Comparison of ENCODE assay signal across 20 cellular contexts in genomic region chr19:5447700-5448311, GRCh38. TPM values are rescaled to one million over a fixed set of nuclear protein-coding genes. Genes with fewer than 3 reads are reported as not detected.
DNase-seq lines count a peak whose midpoint lies in the region; ATAC-seq, FAIRE-seq and TF ChIP-seq lines count a peak whose summit lies in the region.
"Had no signal": no experiment of that assay in that cellular context is flagged by ENCODE, and none has a peak within 500 bp of the region (broad histone marks: within the 10 kb centered on the region; RNA-seq: fewer than 3 reads in every experiment).

No MANE protein-coding gene starts in this region.

- H3K27me3 ChIP-seq in A673 (replicated peaks; ENCODE audit: insufficient read depth, low read depth, low read length, poor library complexity) (no peaks in the 10 kb centered on the region), K562 (ENCODE audit: control insufficient read depth in 2 of 2, insufficient read depth in 2 of 2, low read length in 2 of 2) (peaks cover 14 to 36% of the 10 kb centered on the region in 2 experiments), aorta (ENCODE audit: control insufficient read depth in 1 of 2, insufficient read depth in 2 of 2, low read length in 1 of 2) (no peaks in the 10 kb centered on the region)

- H3K36me3 ChIP-seq in A673 (ENCODE audit: insufficient read depth, low read length, poor library complexity, severe bottlenecking) (no peaks in the 10 kb centered on the region), K562 (ENCODE audit: control insufficient read depth, insufficient read depth, low read length) (no peaks in the 10 kb centered on the region), aorta (ENCODE audit: control insufficient read depth in 1 of 2, insufficient read depth in 2 of 2, low read length in 1 of 2) (no peaks in the 10 kb centered on the region)
- H3K36me3 ChIP-seq: spleen, suprapubic skin had no signal

- no peak for TF ChIP-seq EP300 in K562 (IDR thresholded peaks at IDR 0.05; ENCODE audit: low read length)

- in situ Hi-C loops in K562 (cut with MboI): no loop called here

- DNase-seq in A673 (ENCODE audit: low spot score) (peak; percentile 42), EH (ENCODE audit: low read depth) (peak; percentile 23), NCI-H2171 (lab: John Stamatoyannopoulos, UW) (peak; percentile 71), K562 (ENCODE audit: extremely low read depth in 1 of 4, low spot score in 3 of 4) (no peak), CD1c-positive myeloid dendritic cell (ENCODE audit: extremely low spot score) (no peak), aorta (no peak)
- DNase-seq: activated CD4-positive, alpha-beta memory T cell treated with anti-CD3 and anti-CD28 coated beads for 36 hours; activated naive CD4-positive, alpha-beta T cell treated with anti-CD3 and anti-CD28 coated beads, Interleukin-2, amount 10 ng/mL, durations not matched to agents 7 days and 5 days; activated T-cell treated with anti-CD3 and anti-CD28 coated beads, Interleukin-2, amount 50 U/mL, for 24 hours; AML-193; MM.1S; spleen; T-helper 17 cell had no signal

- H3K79me2 ChIP-seq in K562 (ENCODE audit: control insufficient read depth, insufficient read depth, low read length): no peaks in the 10 kb centered on the region

- no peak for ATAC-seq in K562
- no peak for ATAC-seq in HG03378 (IDR thresholded peaks at IDR 0.05; ENCODE audit: unreplicated experiment)
- ATAC-seq in HG03565 (IDR thresholded peaks at IDR 0.05; ENCODE audit: unreplicated experiment): no peak
- ATAC-seq in aorta (ENCODE audit: low FRiP score): no peak
- ATAC-seq: body of pancreas, T-helper 17 cell had no signal

- CTCF ChIA-PET in A673 (lab: Charles Lee) (interaction anchor here (0.7 kb wide), 1 partner anchor 134 kb away, joined by 6 read pairs; no protein-coding TSS in a partner anchor), K562 (lab: Yijun Ruan, JAX; ENCODE audit: low intra/inter-chr PET ratio) (no interaction called here)

- H3K9ac ChIP-seq in K562 (ENCODE audit: insufficient read depth in 1 of 2, low read depth in 2 of 2, low read length in 2 of 2): no peak overlapping the region

- H3K4me2 ChIP-seq in K562 (ENCODE audit: insufficient read depth, low read length): no peak overlapping the region

- H3K4me1 ChIP-seq in A673 (ENCODE audit: insufficient read depth, low read length, poor library complexity, severe bottlenecking) (no peaks in the 10 kb centered on the region), K562 (replicated peaks in 1 of 2; ENCODE audit: control insufficient read depth in 2 of 2, insufficient read depth in 2 of 2, low read length in 2 of 2) (peaks cover 0 to 5% of the 10 kb centered on the region in 2 experiments; a peak in 1 of 5 replicates), aorta (ENCODE audit: control insufficient read depth in 1 of 2, insufficient read depth in 2 of 2, low read length in 2 of 2) (no peaks in the 10 kb centered on the region)
- H3K4me1 ChIP-seq: body of pancreas, spleen, suprapubic skin had no signal

- TF ChIP-seq POLR2A in K562 (conservative IDR thresholded peaks at IDR 0.05): no peak

- H3K27ac ChIP-seq in A673 (ENCODE audit: low read depth, low read length, poor library complexity, severe bottlenecking) (no peak overlapping the region), K562 (ENCODE audit: extremely low read depth, low read depth, low read length) (no peak overlapping the region), aorta (ENCODE audit: low read depth in 1 of 2, low read length in 2 of 2) (no peak overlapping the region)
- H3K27ac ChIP-seq: body of pancreas, coronary artery, spleen, suprapubic skin had no signal

- POLR2A ChIA-PET in A673 (lab: Charles Lee; ENCODE audit: low non-redundant PET) (interaction anchor here (0.6 to 0.7 kb wide), 2 partner anchors 10 to 145 kb away, joined by 3 to 8 read pairs; no protein-coding TSS in a partner anchor), K562 (lab: Yijun Ruan, JAX) (interaction anchor here (1.1 kb wide), 1 partner anchor 10 kb away, joined by 3 read pairs; no protein-coding TSS in a partner anchor)

- no peak for TF ChIP-seq CTCF in A673 (conservative IDR thresholded peaks at IDR 0.05; ENCODE audit: low read depth, low read length)
- TF ChIP-seq CTCF in K562 (IDR thresholded peaks at IDR 0.05 in 2 of 3, conservative IDR thresholded peaks at IDR 0.05 in 1 of 3; ENCODE audit: insufficient read depth in 2 of 3, low read depth in 1 of 3, low read length in 3 of 3): no peak

- no peak overlapping the region for H3K4me3 ChIP-seq in A673 (ENCODE audit: low read depth, low read length, poor library complexity, severe bottlenecking)
- H3K4me3 ChIP-seq in K562: no peak overlapping the region
- no peak overlapping the region for H3K4me3 ChIP-seq in aorta (ENCODE audit: low read length in 2 of 2)
- H3K4me3 ChIP-seq: body of pancreas, coronary artery, spleen, suprapubic skin had no signal

- no peak for FAIRE-seq in K562 (lab: Jason Lieb, UNC)

- BruUV-seq in A673 (replicated peaks; lab: Mats Ljungman, UMichigan): no TSS peak
- BruUV-seq in K562 (replicated peaks; lab: Mats Ljungman, UMichigan): no TSS peak

- 1% methylated on average over 15 of the region's 15 CpGs for WGBS in K562 (ENCODE audit: insufficient coverage, low coverage, missing lambda C conversion rate)
- 37 to 41% methylated on average over 15 of the region's 15 CpGs for WGBS in aorta, 2 donors

- TF ChIP-seq RAD21 in K562 (CRISPR knock-in tag; conservative IDR thresholded peaks at IDR 0.05 in 1 of 2, IDR thresholded peaks at IDR 0.05 in 1 of 2): no peak

- H3K9me1 ChIP-seq in K562 (ENCODE audit: control insufficient read depth, insufficient read depth, low read length): no peaks in the 10 kb centered on the region

- no peak overlapping the region for H2AFZ ChIP-seq in K562 (ENCODE audit: low read depth, low read length)

- no peaks in the 10 kb centered on the region for H4K20me1 ChIP-seq in K562 (replicated peaks; ENCODE audit: control insufficient read depth, insufficient read depth, low read length)

- H3K9me3 ChIP-seq in A673 (ENCODE audit: low read depth, low read length, poor library complexity, severe bottlenecking): no peaks in the 10 kb centered on the region
- no peaks in the 10 kb centered on the region for H3K9me3 ChIP-seq in K562 (replicated peaks; ENCODE audit: control insufficient read depth, insufficient read depth, low read depth, low read length)
- no peaks in the 10 kb centered on the region for H3K9me3 ChIP-seq in aorta (ENCODE audit: control insufficient read depth, low read length)
- H3K9me3 ChIP-seq: body of pancreas, suprapubic skin had no signal

- intact Hi-C loops in A673 (cut with micrococcal nuclease; ENCODE audit: unreplicated experiment) (no loop called here), K562 (cut with micrococcal nuclease) (no loop called here), aorta (cut with DNase I) (no loop called here)

TF ChIP-seq in K562, 482 proteins besides CTCF, POLR2A, EP300 and RAD21 (continues in another document):
- TF ChIP-seq THRA (IDR thresholded peaks at IDR 0.05): no peak
- TF ChIP-seq MEF2A (IDR thresholded peaks at IDR 0.05; ENCODE audit: control insufficient read depth, low read depth, low read length): no peak
- no peak for TF ChIP-seq FOXJ2 (tag; IDR thresholded peaks at IDR 0.05)
- no peak for TF ChIP-seq SMAD3 (CRISPR knock-in tag; conservative IDR thresholded peaks at IDR 0.05)
- TF ChIP-seq HES1 (IDR thresholded peaks at IDR 0.05; ENCODE audit: low read depth): no peak
- no peak for TF ChIP-seq NFYB (IDR thresholded peaks at IDR 0.05; ENCODE audit: extremely low read depth, insufficient read length)

RNA-seq across cellular contexts. Expression of gene ZNRF4, which starts 7.4 kb away (rescaled TPM):
- total RNA-seq in A673 (2021): not detected in 2 replicates
- total RNA-seq in K562 (2011; cell fraction: chromatin; rRNA removed; ENCODE audit: low replicate concordance): not detected in 2 replicates
- total RNA-seq in K562 (2011; cell fraction: nucleolus; rRNA removed): not detected in 2 replicates
- not detected in 2 replicates for total RNA-seq in K562 (2011; cell fraction: nucleoplasm; rRNA removed)
- total RNA-seq in K562 (2014; rRNA removed): not detected in 2 replicates
- not detected in 2 replicates for total RNA-seq in K562 (2014; rRNA removed; fragmentation: Illumina TruSeq; extraction: Trizol)
- not detected in 2 replicates for total RNA-seq in K562 (2015; rRNA removed; fragmentation: Illumina TruSeq; extraction: Trizol)
- not detected in 2 replicates for total RNA-seq in K562 (2021)
- not detected in 2 replicates for polyA plus RNA-seq in K562 (2011; rRNA removed)
- polyA plus RNA-seq in K562 (2011; cell fraction: cytosol; rRNA removed): not detected in 2 replicates
- polyA plus RNA-seq in K562 (2011; cell fraction: nucleus; rRNA removed): not detected in 2 replicates
- not detected in 2 replicates for polyA plus RNA-seq in K562 (2012)
- polyA plus RNA-seq in K562 (2014; fragmentation: Illumina TruSeq; extraction: Trizol): not detected in 2 replicates
- polyA plus RNA-seq in K562 (2014; fragmentation: Nextera tagmentation; extraction: Ambion mirVana): not detected
- polyA plus RNA-seq in K562 (2014; rRNA removed): not detected in 2 replicates
- not detected in 2 replicates for polyA minus RNA-seq in K562 (2011; rRNA and poly(A)+ RNA removed)
- not detected in 2 replicates for polyA minus RNA-seq in K562 (2011; cell fraction: cytosol; rRNA and poly(A)+ RNA removed)
- polyA minus RNA-seq in K562 (2011; cell fraction: nucleus; rRNA and poly(A)+ RNA removed): not detected in 2 replicates
- not detected for total RNA-seq in aorta
- polyA plus RNA-seq in aorta: not detected
- total RNA-seq: activated CD4-positive, alpha-beta memory T cell treated with anti-CD3 and anti-CD28 coated beads for 36 hours; body of pancreas; fibroblast of villous mesenchyme; left colon; spleen; suprapubic skin; T-helper 17 cell had no signal
- polyA plus RNA-seq: spleen had no signal

Comparison
In these comparisons a context has a peak if more than half of its experiments do, and no peak if none do; other contexts are left out.
1. DNase-seq: peak in A673 (single experiment), EH (single experiment) and NCI-H2171 (single experiment); none in K562 (0 of 4), CD1c-positive myeloid dendritic cell (single experiment) and aorta (0 of 2).